Comparison of ENCODE assay signal across 21 cellular contexts in the genomic region with DNA sequence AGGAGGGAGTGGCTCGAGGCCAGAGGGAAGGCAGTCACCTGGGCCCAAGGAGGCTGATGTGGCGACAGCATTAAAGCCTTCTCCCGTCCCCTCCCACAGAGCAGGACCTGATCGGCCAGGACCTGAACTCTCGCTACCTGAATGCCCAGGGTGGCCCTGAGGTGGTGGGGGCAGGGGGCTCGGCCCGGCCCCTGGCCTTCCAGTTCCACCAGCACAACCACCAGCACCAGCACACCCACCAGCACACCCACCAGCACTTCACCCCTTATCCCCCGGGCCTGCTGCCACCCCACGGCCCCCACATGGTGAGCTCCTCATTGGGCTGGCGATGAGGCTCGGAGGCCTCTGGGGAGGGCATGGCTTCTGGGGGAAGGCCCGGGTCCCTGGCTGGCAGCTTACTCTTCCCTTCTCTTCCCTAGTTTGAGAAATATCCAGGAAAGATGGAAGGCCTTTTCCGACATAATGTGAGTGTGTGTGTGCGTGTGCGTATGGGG.
"Had no signal": no experiment of that assay in that cellular context is flagged by ENCODE, and none has a peak within 500 bp of the region (broad histone marks: within the 10 kb centered on the region; RNA-seq: fewer than 3 reads in every experiment).

No MANE protein-coding gene starts in this region.

- FAIRE-seq: endometrium, kidney had no signal

- H3K27me3 Mint-ChIP-seq: activated naive CD8-positive, alpha-beta T cell treated with anti-CD3 and anti-CD28 coated beads, Interleukin-2, amount 10 ng/mL, durations not matched to agents 7 days and 5 days; progenitor cell of endocrine pancreas had no signal

- H3K4me3 Mint-ChIP-seq: activated naive CD8-positive, alpha-beta T cell treated with anti-CD3 and anti-CD28 coated beads, Interleukin-2, amount 10 ng/mL, durations not matched to agents 7 days and 5 days; brain; nephron progenitor cell had no signal

- H3K9me3 Mint-ChIP-seq: activated naive CD8-positive, alpha-beta T cell treated with anti-CD3 and anti-CD28 coated beads, Interleukin-2, amount 10 ng/mL, durations not matched to agents 7 days and 5 days; brain; nephron progenitor cell had no signal

- DNase-seq: activated CD4-positive, alpha-beta T cell treated with anti-CD3 and anti-CD28 coated beads, Interleukin-2, amount 50 U/mL, for 1 hour; activated CD4-positive, CD25-positive, alpha-beta regulatory T cell; activated naive CD4-positive, alpha-beta T cell; activated naive CD8-positive, alpha-beta T cell treated with anti-CD3 and anti-CD28 coated beads, Interleukin-2, amount 10 ng/mL, durations not matched to agents 7 days and 5 days; anterior cingulate cortex; colonic mucosa; heart left ventricle; kidney; nephron progenitor cell; SK-N-SH; stimulated activated CD4-positive, alpha-beta T cell treated with anti-CD3 and anti-CD28 coated beads, Interleukin-2, amount 100 ng/mL, for 24 hours; T-helper 1 cell; T1000; testis; upper lobe of right lung had no signal

- H3K27ac Mint-ChIP-seq: activated naive CD8-positive, alpha-beta T cell treated with anti-CD3 and anti-CD28 coated beads, Interleukin-2, amount 10 ng/mL, durations not matched to agents 7 days and 5 days; nephron progenitor cell; progenitor cell of endocrine pancreas had no signal

- ATAC-seq: esophagus mucosa, gastroesophageal sphincter, heart left ventricle, left lobe of liver, upper lobe of right lung had no signal
